Comparison of ENCODE assay signal across 29 cellular contexts in genomic region chr15:36498922-36499321, GRCh38.
DNase-seq lines count a peak whose midpoint lies in the region; ATAC-seq, FAIRE-seq and TF ChIP-seq lines count a peak whose summit lies in the region.
"Had no signal": no experiment of that assay in that cellular context is flagged by ENCODE, and none has a peak within 500 bp of the region (broad histone marks: within the 10 kb centered on the region; RNA-seq: fewer than 3 reads in every experiment).

No MANE protein-coding gene starts in this region.

- H3K9me3 Mint-ChIP-seq in activated naive CD8-positive, alpha-beta T cell treated with anti-CD3 and anti-CD28 coated beads, Interleukin-2, amount 50 U/mL, for 24 hours, result no peaks in the 10 kb centered on the region
- H3K9me3 Mint-ChIP-seq: CD8-positive, alpha-beta T cell; GM23338 had no signal

- 0 out of 3 replicates have a peak overlapping the region, but pooled peaks have one; percentile 18 for H3K4me3 ChIP-seq in A549
- no peak overlapping the region for H3K4me3 ChIP-seq in HEK293 (ENCODE audit: low read depth, low read length)
- peak overlapping the region; percentile 95 for H3K4me3 ChIP-seq in endocrine pancreas (ENCODE audit: control insufficient read depth, insufficient read depth, low read length)
- peak overlapping the region; percentile 7 to 9 for H3K4me3 ChIP-seq in muscle layer of duodenum (ENCODE audit: low read depth in 1 of 2, low read length in 2 of 2)
- H3K4me3 ChIP-seq: GM12878, GM23338, HAP-1, MG63 had no signal

- TF ChIP-seq EP300 in A549 (IDR thresholded peaks at IDR 0.05), result no peak

- H3K4me1 ChIP-seq in A549 (peaks cover 30% of the 10 kb centered on the region), HEK293 (ENCODE audit: control insufficient read depth, insufficient read depth, low read length) (peaks cover 20% of the 10 kb centered on the region), endocrine pancreas (ENCODE audit: control insufficient read depth, insufficient read depth, low read length) (peaks cover 15% of the 10 kb centered on the region), muscle layer of duodenum (ENCODE audit: control insufficient read depth in 1 of 2, insufficient read depth in 2 of 2, low read length in 2 of 2) (peaks cover 4 to 14% of the 10 kb centered on the region in 2 donors)

- TF ChIP-seq POLR2A in A549 (IDR thresholded peaks at IDR 0.05; ENCODE audit: low read length), result no peak

- H3K27me3 ChIP-seq in endocrine pancreas (ENCODE audit: control insufficient read depth, insufficient read depth, low read length), result no peaks in the 10 kb centered on the region
- no peaks in the 10 kb centered on the region for H3K27me3 ChIP-seq in muscle layer of duodenum (ENCODE audit: low read depth, low read length)
- H3K27me3 ChIP-seq: MG63 had no signal

- H3K9me3 ChIP-seq in A549 (no peaks in the 10 kb centered on the region), HEK293 (ENCODE audit: control insufficient read depth, insufficient read depth, low read depth, low read length) (no peaks in the 10 kb centered on the region), endocrine pancreas (ENCODE audit: control insufficient read depth, low read length) (no peaks in the 10 kb centered on the region), muscle layer of duodenum (ENCODE audit: control insufficient read depth in 1 of 2, low read length in 2 of 2) (no peaks in the 10 kb centered on the region)
- H3K9me3 ChIP-seq: Caco-2, HAP-1, MG63, SK-N-SH had no signal

- no peaks in the 10 kb centered on the region for H3K4me1 Mint-ChIP-seq in activated naive CD8-positive, alpha-beta T cell treated with anti-CD3 and anti-CD28 coated beads, Interleukin-2, amount 50 U/mL, for 24 hours
- H3K4me1 Mint-ChIP-seq: B cell had no signal

- H3K36me3 Mint-ChIP-seq in activated naive CD8-positive, alpha-beta T cell treated with anti-CD3 and anti-CD28 coated beads, Interleukin-2, amount 50 U/mL, for 24 hours (ENCODE audit: low read depth), result no peaks in the 10 kb centered on the region
- H3K36me3 Mint-ChIP-seq: CD8-positive, alpha-beta T cell had no signal

- WGBS in A549 (ENCODE audit: missing lambda C conversion rate), result 33% methylated on average over 2 of the region's 2 CpGs

- peaks cover 18% of the 10 kb centered on the region for H3K27me3 Mint-ChIP-seq in activated naive CD8-positive, alpha-beta T cell treated with anti-CD3 and anti-CD28 coated beads, Interleukin-2, amount 50 U/mL, for 24 hours

- H3K27ac ChIP-seq in A549 (peak overlapping the region; percentile 70 to 79), HEK293 (ENCODE audit: extremely low read depth, low read depth, low read length) (0 out of 2 replicates have a peak overlapping the region, but pooled peaks have one; percentile 66), muscle layer of duodenum (ENCODE audit: low read length) (peak overlapping the region; percentile 13)
- H3K27ac ChIP-seq: C4-2B had no signal

- TF ChIP-seq CTCF in A549 (IDR thresholded peaks at IDR 0.05), result no peak
- TF ChIP-seq CTCF in HEK293 (tag by site-specific recombination; IDR thresholded peaks at IDR 0.05), result no peak

- no peak overlapping the region for H3K9ac ChIP-seq in endocrine pancreas (ENCODE audit: control insufficient read depth, insufficient read depth, low read length)
- H3K9ac ChIP-seq: SK-N-SH had no signal

- ATAC-seq in A549, result no peak
- no peak for ATAC-seq in activated naive CD8-positive, alpha-beta T cell treated with anti-CD3 and anti-CD28 coated beads, Interleukin-2, amount 50 U/mL, for 24 hours
- ATAC-seq: CD8-positive, alpha-beta T cell; GM12878; GM23338; Panc1 had no signal

- no peak overlapping the region for H3K4me3 Mint-ChIP-seq in activated naive CD8-positive, alpha-beta T cell treated with anti-CD3 and anti-CD28 coated beads, Interleukin-2, amount 50 U/mL, for 24 hours
- H3K4me3 Mint-ChIP-seq: B cell; CD8-positive, alpha-beta T cell; GM23338 had no signal

- POLR2A ChIA-PET in A549 (lab: Yijun Ruan, JAX) (no interaction called here), HEK293 (lab: Yijun Ruan, JAX) (no interaction called here)

- CTCF ChIA-PET in A549 (lab: Yijun Ruan, JAX), result no interaction called here
- CTCF ChIA-PET in HEK293 (lab: Yijun Ruan, JAX), result interaction anchor here (0.9 kb wide), 1 partner anchor 385 kb away, joined by 3 read pairs; no protein-coding TSS in a partner anchor

- H3K4me2 ChIP-seq in A549, result peak overlapping the region; percentile 66
- H3K4me2 ChIP-seq: GM23338, SK-N-SH had no signal

- no peak for DNase-seq in A549 (ENCODE audit: low read depth in 1 of 2, low spot score in 1 of 2)
- no peak for DNase-seq in activated naive CD8-positive, alpha-beta T cell treated with anti-CD3 and anti-CD28 coated beads, Interleukin-2, amount 50 U/mL, for 24 hours
- no peak for DNase-seq in HPDE6-E6E7 (ENCODE audit: extremely low spot score)
- DNase-seq in hypothalamus (lab: John Stamatoyannopoulos, UW), result no peak
- DNase-seq in RCC 7860 (ENCODE audit: low spot score), result no peak
- DNase-seq: Caco-2; CD8-positive, alpha-beta T cell; EL; GDM1; Kasumi-1; MG63; NCI-H1694; NCI-H2081 treated with DMSO at 0.1 percent for 48 hours; NCI-H2171; NCI-H226; NCI-H510A; NCI-H69; SIG-M5; SK-N-SH; SW 1271 had no signal

- no peak for TF ChIP-seq RAD21 in A549 (conservative IDR thresholded peaks at IDR 0.05 in 1 of 2, IDR thresholded peaks at IDR 0.05 in 1 of 2)

- no peak for FAIRE-seq in A549 (lab: Jason Lieb, UNC)
- no peak for FAIRE-seq in RCC 7860 (lab: Jason Lieb, UNC)
- FAIRE-seq: GM12878 had no signal

- H3K36me3 ChIP-seq in HEK293 (ENCODE audit: control insufficient read depth in 2 of 2, insufficient read depth in 1 of 2, low read length in 2 of 2) (no peaks in the 10 kb centered on the region), endocrine pancreas (ENCODE audit: control insufficient read depth, insufficient read depth, low read length) (no peaks in the 10 kb centered on the region), muscle layer of duodenum (ENCODE audit: control insufficient read depth in 1 of 2, insufficient read depth in 2 of 2, low read length in 2 of 2) (no peaks in the 10 kb centered on the region)
- H3K36me3 ChIP-seq: HAP-1, MG63 had no signal

- H3K27ac Mint-ChIP-seq in activated naive CD8-positive, alpha-beta T cell treated with anti-CD3 and anti-CD28 coated beads, Interleukin-2, amount 50 U/mL, for 24 hours, result no peak overlapping the region
- H3K27ac Mint-ChIP-seq: B cell; CD8-positive, alpha-beta T cell; GM23338 had no signal

TF ChIP-seq in A549, 52 proteins besides CTCF, POLR2A, EP300 and RAD21 (continues in another document):
- TF ChIP-seq RARB (CRISPR knock-in tag; IDR thresholded peaks at IDR 0.05) (no peak), FOSB (CRISPR knock-in tag; IDR thresholded peaks at IDR 0.05) (no peak), HDAC2 (IDR thresholded peaks at IDR 0.05) (no peak), HOXA7 (CRISPR knock-in tag; IDR thresholded peaks at IDR 0.05) (no peak), BHLHE40 (IDR thresholded peaks at IDR 0.05; ENCODE audit: low read depth, low read length) (no peak), JUNB (IDR thresholded peaks at IDR 0.05) (no peak), MYC (IDR thresholded peaks at IDR 0.05; ENCODE audit: borderline replicate concordance, low read length) (no peak), E2F6 (IDR thresholded peaks at IDR 0.05; ENCODE audit: borderline replicate concordance, low read depth) (no peak), TFCP2L1 (CRISPR knock-in tag; IDR thresholded peaks at IDR 0.05) (no peak), HEYL (CRISPR knock-in tag; IDR thresholded peaks at IDR 0.05) (no peak), CHD4 (IDR thresholded peaks at IDR 0.05; ENCODE audit: borderline replicate concordance) (no peak), ZSCAN20 (CRISPR knock-in tag; IDR thresholded peaks at IDR 0.05) (no peak), JUN (IDR thresholded peaks at IDR 0.05) (no peak), RNF2 (IDR thresholded peaks at IDR 0.05; ENCODE audit: borderline replicate concordance, low read depth) (no peak), POLR2AphosphoS2 (conservative IDR thresholded peaks at IDR 0.05; ENCODE audit: low read length) (no peak), NR3C1 (IDR thresholded peaks at IDR 0.05) (no peak)

TF ChIP-seq in HEK293, 187 proteins besides CTCF, POLR2A, EP300 and RAD21 (continues in another document):
- TF ChIP-seq FEZF1 (tag by site-specific recombination; IDR thresholded peaks at IDR 0.05) (peak; percentile 41; the same call in 1 of the 2 replicates), ZSCAN16 (tag by site-specific recombination; IDR thresholded peaks at IDR 0.05) (no peak), ZXDB (tag by site-specific recombination; IDR thresholded peaks at IDR 0.05) (0 out of 2 replicates have a peak, but pooled peaks have one; percentile 26)
- TF ChIP-seq, protein P1, sequence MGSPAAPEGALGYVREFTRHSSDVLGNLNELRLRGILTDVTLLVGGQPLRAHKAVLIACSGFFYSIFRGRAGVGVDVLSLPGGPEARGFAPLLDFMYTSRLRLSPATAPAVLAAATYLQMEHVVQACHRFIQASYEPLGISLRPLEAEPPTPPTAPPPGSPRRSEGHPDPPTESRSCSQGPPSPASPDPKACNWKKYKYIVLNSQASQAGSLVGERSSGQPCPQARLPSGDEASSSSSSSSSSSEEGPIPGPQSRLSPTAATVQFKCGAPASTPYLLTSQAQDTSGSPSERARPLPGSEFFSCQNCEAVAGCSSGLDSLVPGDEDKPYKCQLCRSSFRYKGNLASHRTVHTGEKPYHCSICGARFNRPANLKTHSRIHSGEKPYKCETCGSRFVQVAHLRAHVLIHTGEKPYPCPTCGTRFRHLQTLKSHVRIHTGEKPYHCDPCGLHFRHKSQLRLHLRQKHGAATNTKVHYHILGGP (tag by site-specific recombination; IDR thresholded peaks at IDR 0.05), result peak; percentile 78

Comparison
In these comparisons a context has a peak if more than half of its experiments do, and no peak if none do; other contexts are left out.
1. H3K27ac ChIP-seq: peak in every context shown above with its lines; median percentile 74 in A549; 66 in HEK293; 13 in muscle layer of duodenum.